1 cellular context compared by ENCODE assay signal in the genomic region with DNA sequence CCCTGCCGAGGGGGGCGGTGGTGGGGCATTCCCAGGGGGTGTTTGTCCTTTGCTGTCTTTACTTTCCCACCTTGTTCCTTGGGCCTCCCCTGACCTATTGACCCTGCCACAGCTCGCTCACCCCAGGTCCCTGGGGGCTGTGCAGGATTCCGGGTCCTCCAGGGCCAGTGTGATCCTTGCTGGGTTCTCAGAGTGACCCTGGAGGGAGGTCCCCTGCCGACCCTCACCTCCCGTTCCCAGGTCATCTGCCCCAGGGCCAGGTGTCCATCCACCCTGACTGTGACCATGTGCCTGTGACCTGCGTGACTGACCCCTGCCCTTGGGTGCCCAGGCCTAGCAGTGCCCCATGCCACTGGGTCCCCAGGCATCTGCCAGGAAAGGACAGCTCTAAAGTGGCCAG.
TF ChIP-seq lines count a peak whose summit lies in the region.

No MANE protein-coding gene starts in this region.

TF ChIP-seq in GM23338, 12 proteins besides CTCF, POLR2A, EP300 and RAD21 (continued from another document):
- TF ChIP-seq, protein P1, sequence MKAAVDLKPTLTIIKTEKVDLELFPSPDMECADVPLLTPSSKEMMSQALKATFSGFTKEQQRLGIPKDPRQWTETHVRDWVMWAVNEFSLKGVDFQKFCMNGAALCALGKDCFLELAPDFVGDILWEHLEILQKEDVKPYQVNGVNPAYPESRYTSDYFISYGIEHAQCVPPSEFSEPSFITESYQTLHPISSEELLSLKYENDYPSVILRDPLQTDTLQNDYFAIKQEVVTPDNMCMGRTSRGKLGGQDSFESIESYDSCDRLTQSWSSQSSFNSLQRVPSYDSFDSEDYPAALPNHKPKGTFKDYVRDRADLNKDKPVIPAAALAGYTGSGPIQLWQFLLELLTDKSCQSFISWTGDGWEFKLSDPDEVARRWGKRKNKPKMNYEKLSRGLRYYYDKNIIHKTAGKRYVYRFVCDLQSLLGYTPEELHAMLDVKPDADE (IDR thresholded peaks at IDR 0.05) = no peak
- TF ChIP-seq ZNF331 (CRISPR knock-in tag; IDR thresholded peaks at IDR 0.05; ENCODE audit: low read depth) (no peak), JUNB (IDR thresholded peaks at IDR 0.05; ENCODE audit: unreplicated experiment) (no peak), EZH2phosphoT487 (IDR thresholded peaks at IDR 0.05; ENCODE audit: unreplicated experiment) (no peak)
- TF ChIP-seq, protein P2, sequence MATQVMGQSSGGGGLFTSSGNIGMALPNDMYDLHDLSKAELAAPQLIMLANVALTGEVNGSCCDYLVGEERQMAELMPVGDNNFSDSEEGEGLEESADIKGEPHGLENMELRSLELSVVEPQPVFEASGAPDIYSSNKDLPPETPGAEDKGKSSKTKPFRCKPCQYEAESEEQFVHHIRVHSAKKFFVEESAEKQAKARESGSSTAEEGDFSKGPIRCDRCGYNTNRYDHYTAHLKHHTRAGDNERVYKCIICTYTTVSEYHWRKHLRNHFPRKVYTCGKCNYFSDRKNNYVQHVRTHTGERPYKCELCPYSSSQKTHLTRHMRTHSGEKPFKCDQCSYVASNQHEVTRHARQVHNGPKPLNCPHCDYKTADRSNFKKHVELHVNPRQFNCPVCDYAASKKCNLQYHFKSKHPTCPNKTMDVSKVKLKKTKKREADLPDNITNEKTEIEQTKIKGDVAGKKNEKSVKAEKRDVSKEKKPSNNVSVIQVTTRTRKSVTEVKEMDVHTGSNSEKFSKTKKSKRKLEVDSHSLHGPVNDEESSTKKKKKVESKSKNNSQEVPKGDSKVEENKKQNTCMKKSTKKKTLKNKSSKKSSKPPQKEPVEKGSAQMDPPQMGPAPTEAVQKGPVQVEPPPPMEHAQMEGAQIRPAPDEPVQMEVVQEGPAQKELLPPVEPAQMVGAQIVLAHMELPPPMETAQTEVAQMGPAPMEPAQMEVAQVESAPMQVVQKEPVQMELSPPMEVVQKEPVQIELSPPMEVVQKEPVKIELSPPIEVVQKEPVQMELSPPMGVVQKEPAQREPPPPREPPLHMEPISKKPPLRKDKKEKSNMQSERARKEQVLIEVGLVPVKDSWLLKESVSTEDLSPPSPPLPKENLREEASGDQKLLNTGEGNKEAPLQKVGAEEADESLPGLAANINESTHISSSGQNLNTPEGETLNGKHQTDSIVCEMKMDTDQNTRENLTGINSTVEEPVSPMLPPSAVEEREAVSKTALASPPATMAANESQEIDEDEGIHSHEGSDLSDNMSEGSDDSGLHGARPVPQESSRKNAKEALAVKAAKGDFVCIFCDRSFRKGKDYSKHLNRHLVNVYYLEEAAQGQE (IDR thresholded peaks at IDR 0.05; ENCODE audit: unreplicated experiment) = no peak
- TF ChIP-seq, protein P3, sequence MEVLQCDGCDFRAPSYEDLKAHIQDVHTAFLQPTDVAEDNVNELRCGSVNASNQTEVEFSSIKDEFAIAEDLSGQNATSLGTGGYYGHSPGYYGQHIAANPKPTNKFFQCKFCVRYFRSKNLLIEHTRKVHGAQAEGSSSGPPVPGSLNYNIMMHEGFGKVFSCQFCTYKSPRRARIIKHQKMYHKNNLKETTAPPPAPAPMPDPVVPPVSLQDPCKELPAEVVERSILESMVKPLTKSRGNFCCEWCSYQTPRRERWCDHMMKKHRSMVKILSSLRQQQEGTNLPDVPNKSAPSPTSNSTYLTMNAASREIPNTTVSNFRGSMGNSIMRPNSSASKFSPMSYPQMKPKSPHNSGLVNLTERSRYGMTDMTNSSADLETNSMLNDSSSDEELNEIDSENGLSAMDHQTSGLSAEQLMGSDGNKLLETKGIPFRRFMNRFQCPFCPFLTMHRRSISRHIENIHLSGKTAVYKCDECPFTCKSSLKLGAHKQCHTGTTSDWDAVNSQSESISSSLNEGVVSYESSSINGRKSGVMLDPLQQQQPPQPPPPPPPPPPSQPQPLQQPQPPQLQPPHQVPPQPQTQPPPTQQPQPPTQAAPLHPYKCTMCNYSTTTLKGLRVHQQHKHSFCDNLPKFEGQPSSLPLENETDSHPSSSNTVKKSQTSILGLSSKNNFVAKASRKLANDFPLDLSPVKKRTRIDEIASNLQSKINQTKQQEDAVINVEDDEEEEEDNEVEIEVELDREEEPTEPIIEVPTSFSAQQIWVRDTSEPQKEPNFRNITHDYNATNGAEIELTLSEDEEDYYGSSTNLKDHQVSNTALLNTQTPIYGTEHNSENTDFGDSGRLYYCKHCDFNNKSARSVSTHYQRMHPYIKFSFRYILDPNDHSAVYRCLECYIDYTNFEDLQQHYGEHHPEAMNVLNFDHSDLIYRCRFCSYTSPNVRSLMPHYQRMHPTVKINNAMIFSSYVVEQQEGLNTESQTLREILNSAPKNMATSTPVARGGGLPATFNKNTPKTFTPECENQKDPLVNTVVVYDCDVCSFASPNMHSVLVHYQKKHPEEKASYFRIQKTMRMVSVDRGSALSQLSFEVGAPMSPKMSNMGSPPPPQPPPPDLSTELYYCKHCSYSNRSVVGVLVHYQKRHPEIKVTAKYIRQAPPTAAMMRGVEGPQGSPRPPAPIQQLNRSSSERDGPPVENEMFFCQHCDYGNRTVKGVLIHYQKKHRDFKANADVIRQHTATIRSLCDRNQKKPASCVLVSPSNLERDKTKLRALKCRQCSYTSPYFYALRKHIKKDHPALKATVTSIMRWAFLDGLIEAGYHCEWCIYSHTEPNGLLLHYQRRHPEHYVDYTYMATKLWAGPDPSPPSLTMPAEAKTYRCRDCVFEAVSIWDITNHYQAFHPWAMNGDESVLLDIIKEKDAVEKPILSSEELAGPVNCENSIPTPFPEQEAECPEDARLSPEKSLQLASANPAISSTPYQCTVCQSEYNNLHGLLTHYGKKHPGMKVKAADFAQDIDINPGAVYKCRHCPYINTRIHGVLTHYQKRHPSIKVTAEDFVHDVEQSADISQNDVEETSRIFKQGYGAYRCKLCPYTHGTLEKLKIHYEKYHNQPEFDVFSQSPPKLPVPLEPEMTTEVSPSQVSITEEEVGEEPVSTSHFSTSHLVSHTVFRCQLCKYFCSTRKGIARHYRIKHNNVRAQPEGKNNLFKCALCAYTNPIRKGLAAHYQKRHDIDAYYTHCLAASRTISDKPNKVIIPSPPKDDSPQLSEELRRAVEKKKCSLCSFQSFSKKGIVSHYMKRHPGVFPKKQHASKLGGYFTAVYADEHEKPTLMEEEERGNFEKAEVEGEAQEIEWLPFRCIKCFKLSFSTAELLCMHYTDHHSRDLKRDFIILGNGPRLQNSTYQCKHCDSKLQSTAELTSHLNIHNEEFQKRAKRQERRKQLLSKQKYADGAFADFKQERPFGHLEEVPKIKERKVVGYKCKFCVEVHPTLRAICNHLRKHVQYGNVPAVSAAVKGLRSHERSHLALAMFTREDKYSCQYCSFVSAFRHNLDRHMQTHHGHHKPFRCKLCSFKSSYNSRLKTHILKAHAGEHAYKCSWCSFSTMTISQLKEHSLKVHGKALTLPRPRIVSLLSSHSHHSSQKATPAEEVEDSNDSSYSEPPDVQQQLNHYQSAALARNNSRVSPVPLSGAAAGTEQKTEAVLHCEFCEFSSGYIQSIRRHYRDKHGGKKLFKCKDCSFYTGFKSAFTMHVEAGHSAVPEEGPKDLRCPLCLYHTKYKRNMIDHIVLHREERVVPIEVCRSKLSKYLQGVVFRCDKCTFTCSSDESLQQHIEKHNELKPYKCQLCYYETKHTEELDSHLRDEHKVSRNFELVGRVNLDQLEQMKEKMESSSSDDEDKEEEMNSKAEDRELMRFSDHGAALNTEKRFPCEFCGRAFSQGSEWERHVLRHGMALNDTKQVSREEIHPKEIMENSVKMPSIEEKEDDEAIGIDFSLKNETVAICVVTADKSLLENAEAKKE (CRISPR knock-in tag; IDR thresholded peaks at IDR 0.05) = no peak
